In the genomic region with DNA sequence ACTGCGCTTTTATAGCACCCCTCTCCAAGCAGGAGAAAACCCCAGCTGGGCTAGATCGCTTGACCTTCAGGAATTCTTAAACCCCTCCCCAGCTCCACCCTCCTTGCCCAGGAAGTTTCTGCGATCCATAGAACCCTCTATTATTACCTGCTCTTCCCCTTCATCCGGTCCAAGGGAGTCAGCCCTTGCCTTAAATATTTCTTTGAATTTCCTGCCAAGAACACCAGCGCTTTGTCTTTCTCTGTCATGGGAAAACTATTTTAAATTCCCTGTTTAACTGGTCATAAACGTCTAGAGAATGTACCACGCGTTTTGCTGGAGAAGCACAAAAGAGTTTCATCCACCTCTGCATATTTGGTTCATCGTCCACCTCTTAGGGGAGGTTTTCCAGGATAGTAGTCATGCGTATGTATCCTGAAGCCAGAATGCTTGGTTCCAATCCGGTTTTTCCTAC, we compare ENCODE assay signal across 1 cellular context.
TF ChIP-seq lines count a peak whose summit lies in the region.

No MANE protein-coding gene starts in this region.

TF ChIP-seq in K562, 482 proteins besides CTCF, POLR2A, EP300 and RAD21 (continued from another document):
- TF ChIP-seq GMEB1 (CRISPR knock-in tag; IDR thresholded peaks at IDR 0.05): no peak
- no peak for TF ChIP-seq HNRNPLL (IDR thresholded peaks at IDR 0.05; ENCODE audit: low read depth, low read length, poor library complexity, severe bottlenecking)
- TF ChIP-seq ZBTB12 (CRISPR knock-in tag; IDR thresholded peaks at IDR 0.05): no peak
- no peak for TF ChIP-seq STAT6 (CRISPR knock-in tag; IDR thresholded peaks at IDR 0.05)
- TF ChIP-seq NFRKB (IDR thresholded peaks at IDR 0.05; ENCODE audit: low read depth): no peak
- no peak for TF ChIP-seq GTF2A2 (tag; IDR thresholded peaks at IDR 0.05)
- TF ChIP-seq BDP1 (IDR thresholded peaks at IDR 0.05; ENCODE audit: insufficient read depth, insufficient read length): no peak
- no peak for TF ChIP-seq SMAD3 (CRISPR knock-in tag; conservative IDR thresholded peaks at IDR 0.05)
- TF ChIP-seq, protein P1, sequence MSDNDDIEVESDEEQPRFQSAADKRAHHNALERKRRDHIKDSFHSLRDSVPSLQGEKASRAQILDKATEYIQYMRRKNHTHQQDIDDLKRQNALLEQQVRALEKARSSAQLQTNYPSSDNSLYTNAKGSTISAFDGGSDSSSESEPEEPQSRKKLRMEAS (CRISPR knock-in tag; IDR thresholded peaks at IDR 0.05): no peak
- no peak for TF ChIP-seq CREB3L1 (IDR thresholded peaks at IDR 0.05; ENCODE audit: borderline replicate concordance, low read depth)
- TF ChIP-seq GABPA (tag; conservative IDR thresholded peaks at IDR 0.05; ENCODE audit: low read depth): no peak
